Comparison of ENCODE assay signal across 20 cellular contexts in genomic region chr1:53321776-53322602, GRCh38. TPM values are rescaled to one million over a fixed set of nuclear protein-coding genes. Genes with fewer than 3 reads are reported as not detected.
A peak's percentile ranks its signal among the peaks of the same experiment; 100 is the strongest.
DNase-seq lines count a peak whose midpoint lies in the region; ATAC-seq and TF ChIP-seq lines count a peak whose summit lies in the region.
"Had no signal": no experiment of that assay in that cellular context is flagged by ENCODE, and none has a peak within 500 bp of the region (broad histone marks: within the 10 kb centered on the region; RNA-seq: fewer than 3 reads in every experiment).

No MANE protein-coding gene starts in this region.

- H3K4me1 Mint-ChIP-seq in natural killer cell treated with Interleukin-12 subunit alpha and Interleukin-12 subunit beta and Interleukin-15 and Interleukin-18, amount 100 ng/mL, for 72 hours (ENCODE audit: low read depth in 2 of 2): peaks cover 42 to 43% of the 10 kb centered on the region in 2 donors
- peaks cover 35 to 39% of the 10 kb centered on the region in 2 donors for H3K4me1 Mint-ChIP-seq in natural killer cell
- peaks cover 13% of the 10 kb centered on the region for H3K4me1 Mint-ChIP-seq in endothelial cell (ENCODE audit: unreplicated experiment)

- no peak for DNase-seq in natural killer cell treated with Interleukin-12 subunit alpha and Interleukin-12 subunit beta and Interleukin-15 and Interleukin-18, amount 100 ng/mL, for 72 hours (ENCODE audit: low spot score)
- DNase-seq in natural killer cell (no peak), NCI-H82 treated with DMSO at 0.1 percent for 48 hours (lab: John Stamatoyannopoulos, UW; ENCODE audit: unreplicated experiment) (peak; percentile 94), endothelial cell (ENCODE audit: low spot score) (no peak), NCI-H69 (lab: John Stamatoyannopoulos, UW) (no peak), RKO (ENCODE audit: low spot score) (no peak), SW480 (ENCODE audit: low spot score) (no peak)
- DNase-seq: activated CD4-positive, alpha-beta T cell treated with anti-CD3 and anti-CD28 coated beads, Interleukin-2, amount 50 U/mL, for 1 hour; activated T-cell treated with anti-CD3 and anti-CD28 coated beads, Interleukin-2, amount 50 U/mL, for 24 hours; brain microvascular endothelial cell; cortex of kidney; heart right ventricle; immature natural killer cell; IMR-90; left ventricle myocardium superior; NK-92 treated with Interleukin-12 subunit alpha and Interleukin-12 subunit beta, amount 100 ng/mL, for 24 hours; occipital lobe; stimulated activated CD4-positive, alpha-beta T cell treated with anti-CD3 and anti-CD28 coated beads, Interleukin-15, amount 100 ng/mL, for 24 hours; thyroid gland had no signal

- ATAC-seq in natural killer cell treated with Interleukin-12 subunit alpha and Interleukin-12 subunit beta and Interleukin-15 and Interleukin-18, amount 100 ng/mL, for 72 hours: no peak
- no peak for ATAC-seq in natural killer cell
- ATAC-seq: heart right ventricle, left ventricle myocardium superior had no signal

- H3K36me3 Mint-ChIP-seq in natural killer cell treated with Interleukin-12 subunit alpha and Interleukin-12 subunit beta and Interleukin-15 and Interleukin-18, amount 100 ng/mL, for 72 hours: peaks cover 20% of the 10 kb centered on the region
- H3K36me3 Mint-ChIP-seq in natural killer cell (no peaks in the 10 kb centered on the region), endothelial cell (ENCODE audit: low read depth, unreplicated experiment) (peaks cover 12% of the 10 kb centered on the region)

- no peaks in the 10 kb centered on the region for H3K27me3 Mint-ChIP-seq in natural killer cell treated with Interleukin-12 subunit alpha and Interleukin-12 subunit beta and Interleukin-15 and Interleukin-18, amount 100 ng/mL, for 72 hours
- H3K27me3 Mint-ChIP-seq in natural killer cell (ENCODE audit: low read depth in 2 of 2) (no peaks in the 10 kb centered on the region), endothelial cell (ENCODE audit: unreplicated experiment) (peaks cover 8% of the 10 kb centered on the region)
- H3K27me3 Mint-ChIP-seq: activated naive CD8-positive, alpha-beta T cell; activated T-cell treated with anti-CD3 and anti-CD28 coated beads, Interleukin-2, amount 50 U/mL, for 24 hours had no signal

- peak overlapping the region; percentile 60 for H3K4me3 Mint-ChIP-seq in natural killer cell treated with Interleukin-12 subunit alpha and Interleukin-12 subunit beta and Interleukin-15 and Interleukin-18, amount 100 ng/mL, for 72 hours
- no peak overlapping the region for H3K4me3 Mint-ChIP-seq in natural killer cell
- peak overlapping the region; percentile 25 for H3K4me3 Mint-ChIP-seq in endothelial cell (ENCODE audit: unreplicated experiment)
- H3K4me3 Mint-ChIP-seq: activated naive CD8-positive, alpha-beta T cell; activated T-cell treated with anti-CD3 and anti-CD28 coated beads, Interleukin-2, amount 50 U/mL, for 24 hours; immature natural killer cell had no signal

- no peaks in the 10 kb centered on the region for H3K9me3 Mint-ChIP-seq in natural killer cell treated with Interleukin-12 subunit alpha and Interleukin-12 subunit beta and Interleukin-15 and Interleukin-18, amount 100 ng/mL, for 72 hours
- H3K9me3 Mint-ChIP-seq in natural killer cell (no peaks in the 10 kb centered on the region), endothelial cell (ENCODE audit: unreplicated experiment) (no peaks in the 10 kb centered on the region)
- H3K9me3 Mint-ChIP-seq: activated T-cell treated with anti-CD3 and anti-CD28 coated beads, Interleukin-2, amount 50 U/mL, for 24 hours; immature natural killer cell had no signal

- H3K27ac Mint-ChIP-seq in natural killer cell treated with Interleukin-12 subunit alpha and Interleukin-12 subunit beta and Interleukin-15 and Interleukin-18, amount 100 ng/mL, for 72 hours: peak overlapping the region; percentile 36 to 67
- H3K27ac Mint-ChIP-seq in natural killer cell (peak overlapping the region in 1 of 2 donors; percentile 29), endothelial cell (ENCODE audit: unreplicated experiment) (no peak overlapping the region)
- H3K27ac Mint-ChIP-seq: activated naive CD8-positive, alpha-beta T cell; activated T-cell treated with anti-CD3 and anti-CD28 coated beads, Interleukin-2, amount 50 U/mL, for 24 hours had no signal

- TF ChIP-seq CTCF in natural killer cell (IDR thresholded peaks at IDR 0.05): no peak
- no peak for TF ChIP-seq CTCF in endothelial cell (IDR thresholded peaks at IDR 0.05; ENCODE audit: unreplicated experiment)

- intact Hi-C loops in natural killer cell (cut with micrococcal nuclease): no loop called here

RNA-seq across cellular contexts. Expression of gene LRP8, which starts 5.9 kb away (rescaled TPM):
- 100 to 1,000 TPM in 1 of 2 donors, 10 to 100 TPM in 1; 87.8 to 194 TPM for total RNA-seq in natural killer cell treated with Interleukin-12 subunit alpha and Interleukin-12 subunit beta and Interleukin-15 and Interleukin-18, amount 100 ng/mL, for 72 hours
- total RNA-seq in natural killer cell (10 to 100 TPM; 23.2 to 27.3 (median 24.9) TPM), endothelial cell (ENCODE audit: unreplicated experiment) (15.8 TPM)
